35 cellular contexts compared by ENCODE assay signal in genomic region chr10:42878821-42879195, GRCh38.
"Had no signal": no experiment of that assay in that cellular context is flagged by ENCODE, and none has a peak within 500 bp of the region (broad histone marks: within the 10 kb centered on the region; RNA-seq: fewer than 3 reads in every experiment).

No MANE protein-coding gene starts in this region.

- H3K9me3 ChIP-seq: MG63 had no signal

- H3K36me3 ChIP-seq: MG63 had no signal

- DNase-seq: Karpas-422, Kasumi-1, KBM-7, KG1, MG63, MM.1S, MV-4-11, NCI-H1048, NCI-H1092, NCI-H1092 treated with DMSO at 0.1 percent for 48 hours, NCI-H1105, NCI-H1105 treated with DMSO at 0.1 percent for 48 hours, NCI-H1417, NCI-H1417 treated with DMSO at 0.1 percent for 48 hours, NCI-H1436, NCI-H1436 treated with DMSO at 0.1 percent for 48 hours, NCI-H146, NCI-H1694, NCI-H1694 treated with DMSO at 0.1 percent for 48 hours, NCI-H187, NCI-H187 treated with DMSO at 0.1 percent for 48 hours, NCI-H1930, NCI-H2029, NCI-H2029 treated with DMSO at 0.1 percent for 48 hours, NCI-H2081, NCI-H2081 treated with DMSO at 0.1 percent for 48 hours, NCI-H2107, NCI-H2171, NCI-H2171 treated with DMSO at 0.1 percent for 48 hours, NCI-H2227 treated with DMSO at 0.1 percent for 48 hours, NCI-H226, NCI-H345, NCI-H446, NCI-H446 treated with DMSO at 0.1 percent for 48 hours had no signal

- H3K9ac ChIP-seq: KMS-11 had no signal

- H3K27me3 ChIP-seq: MG63 had no signal

- H3K4me3 ChIP-seq: MG63 had no signal

- H3K4me2 ChIP-seq: KMS-11 had no signal

- H3K27ac ChIP-seq: KMS-11 had no signal
